20 cellular contexts compared by ENCODE assay signal in genomic region chr6:128421788-128422187, GRCh38.
DNase-seq lines count a peak whose midpoint lies in the region; ATAC-seq and TF ChIP-seq lines count a peak whose summit lies in the region.
"Had no signal": no experiment of that assay in that cellular context is flagged by ENCODE, and none has a peak within 500 bp of the region (broad histone marks: within the 10 kb centered on the region; RNA-seq: fewer than 3 reads in every experiment).

No MANE protein-coding gene starts in this region.

- no peak for DNase-seq in left ventricle myocardium inferior
- DNase-seq in Right ventricle myocardium inferior (ENCODE audit: missing footprints) = no peak
- peak; percentile 48 for DNase-seq in epithelial cell of esophagus (ENCODE audit: low read depth)
- DNase-seq in midbrain (lab: John Stamatoyannopoulos, UW) = peak; percentile 66
- DNase-seq in activated CD4-positive, alpha-beta memory T cell treated with anti-CD3 and anti-CD28 coated beads, Interleukin-2, amount 10 ng/mL, durations not matched to agents 7 days and 5 days = no peak
- no peak for DNase-seq in MG63
- DNase-seq in stimulated activated naive CD8-positive, alpha-beta T cell treated with anti-CD3 and anti-CD28 coated beads, Interleukin-15, Interleukin-2, amounts not matched to agents 100 U/mL and 50 U/mL, for 24 hours = no peak
- no peak for DNase-seq in activated CD8-positive, alpha-beta T cell treated with anti-CD3 and anti-CD28 coated beads, Interleukin-2, amount 10 ng/mL, durations not matched to agents 7 days and 5 days
- DNase-seq: 8988T; COR-L47; HCEC 1CT; NCI-H146; NCI-H2081 treated with DMSO at 0.1 percent for 48 hours; NCI-H226; NCI-H526 treated with DMSO at 0.1 percent for 48 hours; NK-92 treated with Interleukin-12 subunit alpha and Interleukin-12 subunit beta, amount 100 ng/mL, for 24 hours; OCI-M1 had no signal

- H3K4me3 ChIP-seq in left ventricle myocardium inferior (no peak overlapping the region), epithelial cell of esophagus (ENCODE audit: low read length) (no peak overlapping the region), MG63 (no peak overlapping the region)
- H3K4me3 ChIP-seq: GM12878 had no signal

- H3K27me3 ChIP-seq in left ventricle myocardium inferior (ENCODE audit: low read depth) = no peaks in the 10 kb centered on the region
- H3K27me3 ChIP-seq in MG63 = no peaks in the 10 kb centered on the region

- peaks cover 4% of the 10 kb centered on the region for H3K9me3 Mint-ChIP-seq in activated CD4-positive, alpha-beta memory T cell treated with anti-CD3 and anti-CD28 coated beads, Interleukin-2, amount 10 ng/mL, durations not matched to agents 7 days and 5 days
- H3K9me3 Mint-ChIP-seq in activated CD8-positive, alpha-beta T cell treated with anti-CD3 and anti-CD28 coated beads, Interleukin-2, amount 10 ng/mL, durations not matched to agents 7 days and 5 days (ENCODE audit: insufficient read depth) = peaks cover 5% of the 10 kb centered on the region

- no peak overlapping the region for H3K4me3 Mint-ChIP-seq in activated CD4-positive, alpha-beta memory T cell treated with anti-CD3 and anti-CD28 coated beads, Interleukin-2, amount 10 ng/mL, durations not matched to agents 7 days and 5 days
- no peak overlapping the region for H3K4me3 Mint-ChIP-seq in activated CD8-positive, alpha-beta T cell treated with anti-CD3 and anti-CD28 coated beads, Interleukin-2, amount 10 ng/mL, durations not matched to agents 7 days and 5 days
- H3K4me3 Mint-ChIP-seq: IgD-negative memory B cell had no signal

- ATAC-seq in Right ventricle myocardium inferior = no peak
- ATAC-seq in stimulated activated naive CD8-positive, alpha-beta T cell treated with anti-CD3 and anti-CD28 coated beads, Interleukin-15, Interleukin-2, amounts not matched to agents 100 U/mL and 50 U/mL, for 24 hours = no peak
- no peak for ATAC-seq in activated CD8-positive, alpha-beta T cell treated with anti-CD3 and anti-CD28 coated beads, Interleukin-2, amount 10 ng/mL, durations not matched to agents 7 days and 5 days
- ATAC-seq: GM12878 had no signal

- H3K36me3 ChIP-seq in left ventricle myocardium inferior (no peaks in the 10 kb centered on the region), MG63 (no peaks in the 10 kb centered on the region)

- H3K27ac ChIP-seq in left ventricle myocardium inferior (replicated peaks) = peak overlapping the region; percentile 61
- H3K27ac ChIP-seq: RWPE1 had no signal

- H3K36me3 Mint-ChIP-seq in activated CD4-positive, alpha-beta memory T cell treated with anti-CD3 and anti-CD28 coated beads, Interleukin-2, amount 10 ng/mL, durations not matched to agents 7 days and 5 days (ENCODE audit: low read depth) = no peaks in the 10 kb centered on the region
- no peaks in the 10 kb centered on the region for H3K36me3 Mint-ChIP-seq in activated CD8-positive, alpha-beta T cell treated with anti-CD3 and anti-CD28 coated beads, Interleukin-2, amount 10 ng/mL, durations not matched to agents 7 days and 5 days (ENCODE audit: low read depth)
- H3K36me3 Mint-ChIP-seq: IgD-negative memory B cell had no signal

- no peak overlapping the region for H3K27ac Mint-ChIP-seq in activated CD4-positive, alpha-beta memory T cell treated with anti-CD3 and anti-CD28 coated beads, Interleukin-2, amount 10 ng/mL, durations not matched to agents 7 days and 5 days
- H3K27ac Mint-ChIP-seq in activated CD8-positive, alpha-beta T cell treated with anti-CD3 and anti-CD28 coated beads, Interleukin-2, amount 10 ng/mL, durations not matched to agents 7 days and 5 days = no peak overlapping the region
- H3K27ac Mint-ChIP-seq: IgD-negative memory B cell had no signal

- no peaks in the 10 kb centered on the region for H3K27me3 Mint-ChIP-seq in activated CD4-positive, alpha-beta memory T cell treated with anti-CD3 and anti-CD28 coated beads, Interleukin-2, amount 10 ng/mL, durations not matched to agents 7 days and 5 days
- H3K27me3 Mint-ChIP-seq in activated CD8-positive, alpha-beta T cell treated with anti-CD3 and anti-CD28 coated beads, Interleukin-2, amount 10 ng/mL, durations not matched to agents 7 days and 5 days (ENCODE audit: low read depth) = no peaks in the 10 kb centered on the region
- H3K27me3 Mint-ChIP-seq: IgD-negative memory B cell had no signal

- CTCF ChIA-PET in activated CD4-positive, alpha-beta memory T cell treated with anti-CD3 and anti-CD28 coated beads, Interleukin-2, amount 10 ng/mL, durations not matched to agents 7 days and 5 days (lab: Charles Lee) = no interaction called here
- CTCF ChIA-PET in activated CD8-positive, alpha-beta T cell treated with anti-CD3 and anti-CD28 coated beads, Interleukin-2, amount 10 ng/mL, durations not matched to agents 7 days and 5 days (lab: Charles Lee) = no interaction called here

- peaks cover 66% of the 10 kb centered on the region for H3K4me1 ChIP-seq in left ventricle myocardium inferior

- intact Hi-C loops in left ventricle myocardium inferior (cut with micrococcal nuclease) = no loop called here
- intact Hi-C loops in Right ventricle myocardium inferior (cut with DNase I) = loop anchor here (5.0 kb wide), 1 partner anchor 96 kb away; no protein-coding TSS in a partner anchor

- peaks cover 12% of the 10 kb centered on the region for H3K9me3 ChIP-seq in left ventricle myocardium inferior (replicated peaks)
- peaks cover 11% of the 10 kb centered on the region for H3K9me3 ChIP-seq in MG63

- H3K4me1 Mint-ChIP-seq in activated CD4-positive, alpha-beta memory T cell treated with anti-CD3 and anti-CD28 coated beads, Interleukin-2, amount 10 ng/mL, durations not matched to agents 7 days and 5 days = no peaks in the 10 kb centered on the region
- no peaks in the 10 kb centered on the region for H3K4me1 Mint-ChIP-seq in activated CD8-positive, alpha-beta T cell treated with anti-CD3 and anti-CD28 coated beads, Interleukin-2, amount 10 ng/mL, durations not matched to agents 7 days and 5 days (ENCODE audit: low read depth)
- H3K4me1 Mint-ChIP-seq: IgD-negative memory B cell had no signal

- POLR2A ChIA-PET in activated CD4-positive, alpha-beta memory T cell treated with anti-CD3 and anti-CD28 coated beads, Interleukin-2, amount 10 ng/mL, durations not matched to agents 7 days and 5 days (lab: Charles Lee) = no interaction called here
- POLR2A ChIA-PET in activated CD8-positive, alpha-beta T cell treated with anti-CD3 and anti-CD28 coated beads, Interleukin-2, amount 10 ng/mL, durations not matched to agents 7 days and 5 days (lab: Charles Lee) = no interaction called here

- TF ChIP-seq CTCF in left ventricle myocardium inferior (IDR thresholded peaks at IDR 0.05; ENCODE audit: borderline replicate concordance) = no peak
- TF ChIP-seq CTCF in epithelial cell of esophagus (IDR thresholded peaks at IDR 0.05; ENCODE audit: insufficient read depth, low read depth, low read length, missing control alignments) = no peak

Comparison
In these comparisons a context has a peak if more than half of its experiments do, and no peak if none do; other contexts are left out.
1. DNase-seq: peak in epithelial cell of esophagus (single experiment) and midbrain (single experiment); none in left ventricle myocardium inferior (single experiment), Right ventricle myocardium inferior (single experiment), activated CD4-positive, alpha-beta memory T cell treated with anti-CD3 and anti-CD28 coated beads, Interleukin-2, amount 10 ng/mL, durations not matched to agents 7 days and 5 days (single experiment), MG63 (single experiment), stimulated activated naive CD8-positive, alpha-beta T cell treated with anti-CD3 and anti-CD28 coated beads, Interleukin-15, Interleukin-2, amounts not matched to agents 100 U/mL and 50 U/mL, for 24 hours (single experiment) and activated CD8-positive, alpha-beta T cell treated with anti-CD3 and anti-CD28 coated beads, Interleukin-2, amount 10 ng/mL, durations not matched to agents 7 days and 5 days (single experiment).